8 cellular contexts compared by ENCODE assay signal in the genomic region with DNA sequence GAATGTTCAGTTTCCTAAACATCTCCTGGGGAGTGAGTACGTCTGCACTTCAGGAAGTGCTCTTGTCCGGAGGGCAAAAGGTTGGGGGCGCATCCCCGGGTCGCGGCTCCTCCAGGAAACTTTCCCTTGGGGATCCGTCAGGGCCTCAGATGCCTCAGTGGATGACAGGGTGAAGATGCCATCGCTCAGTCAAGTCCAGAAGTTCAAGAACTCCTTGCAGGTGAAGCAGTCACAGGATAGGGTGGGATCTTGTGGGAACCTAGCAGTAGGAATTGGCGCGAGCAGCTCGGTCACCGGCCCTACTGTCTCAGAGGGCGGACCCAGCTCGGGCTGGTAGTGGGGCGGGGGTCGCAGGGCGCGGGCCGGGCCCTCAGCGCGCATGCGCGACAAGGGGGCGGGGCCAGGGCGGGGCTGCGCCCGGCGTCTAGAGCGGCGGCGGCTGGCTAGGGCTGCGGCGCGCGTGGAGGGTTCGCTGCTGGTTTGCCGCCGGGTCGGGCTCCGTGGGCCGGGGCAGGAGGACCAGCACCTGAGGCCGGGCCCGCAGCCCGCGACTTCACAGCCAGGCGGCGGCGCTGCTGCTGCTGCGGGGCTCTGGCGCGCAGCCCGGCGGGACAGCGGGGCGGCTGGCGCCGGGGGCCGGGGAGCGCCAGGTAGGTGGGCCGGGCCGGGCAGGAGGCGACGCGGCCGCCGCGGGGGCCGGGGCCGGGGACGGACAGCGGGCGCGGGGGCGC. TPM values are rescaled to one million over a fixed set of nuclear protein-coding genes. Genes with fewer than 3 reads are reported as not detected.
A peak's percentile ranks its signal among the peaks of the same experiment; 100 is the strongest.
DNase-seq lines count a peak whose midpoint lies in the region; ATAC-seq and TF ChIP-seq lines count a peak whose summit lies in the region.

A gene (plus strand): TSS at position 423 of the 731 bp plus-strand sequence. CDS start 75,191 bp downstream, outside the sequence.

- peaks cover 2 to 8% of the 10 kb centered on the region in 2 donors for H3K4me1 ChIP-seq in ascending aorta

- H3K9me3 ChIP-seq in ascending aorta = no peaks in the 10 kb centered on the region

- peaks cover 40% of the 10 kb centered on the region for H3K4me1 Mint-ChIP-seq in T-helper 2 cell treated with Interferon-gamma antibody and Interleukin-4, amounts not matched to agents 5 μg/mL and 100 μg/mL, for 36 hours (ENCODE audit: low read depth)

- DNase-seq in NCI-H1092 (lab: John Stamatoyannopoulos, UW) = peak; percentile 64
- DNase-seq in T-helper 2 cell treated with Interferon-gamma antibody and Interleukin-4, amounts not matched to agents 5 μg/mL and 100 μg/mL, for 36 hours (ENCODE audit: low spot score) = peak; percentile 76
- DNase-seq in ascending aorta (ENCODE audit: low spot score in 2 of 2) = peak in 1 of 2 donors; percentile 76
- peak; percentile 73 for DNase-seq in hepatic stellate cell (ENCODE audit: low spot score)
- DNase-seq in retina = peak; percentile 85
- DNase-seq in GOT3 (lab: John Stamatoyannopoulos, UW) = no peak

- peak; percentile 90 for TF ChIP-seq POLR2A in GM15510 (IDR thresholded peaks at IDR 0.05; ENCODE audit: borderline replicate concordance, extremely low read depth, insufficient read length)

- H3K27ac Mint-ChIP-seq in T-helper 2 cell treated with Interferon-gamma antibody and Interleukin-4, amounts not matched to agents 5 μg/mL and 100 μg/mL, for 36 hours = peak within 1 kb of the TSS; percentile 85

- peak within 1 kb of the TSS; percentile 61 to 97 for H3K4me3 ChIP-seq in ascending aorta

- peaks cover 29% of the 10 kb centered on the region for H3K36me3 Mint-ChIP-seq in T-helper 2 cell treated with Interferon-gamma antibody and Interleukin-4, amounts not matched to agents 5 μg/mL and 100 μg/mL, for 36 hours (ENCODE audit: low read depth)

- H3K27ac ChIP-seq in ascending aorta = peak within 1 kb of the TSS; percentile 53 to 74

- H3K27me3 Mint-ChIP-seq in T-helper 2 cell treated with Interferon-gamma antibody and Interleukin-4, amounts not matched to agents 5 μg/mL and 100 μg/mL, for 36 hours (ENCODE audit: low read depth) = no peaks in the 10 kb centered on the region

- intact Hi-C loops in ascending aorta (cut with DNase I) = loop anchor here (2.0 to 5.0 kb wide), 2 partner anchors 58 to 164 kb away; a partner anchor contains a TSS

- peak within 1 kb of the TSS; percentile 92 for H3K4me3 Mint-ChIP-seq in T-helper 2 cell treated with Interferon-gamma antibody and Interleukin-4, amounts not matched to agents 5 μg/mL and 100 μg/mL, for 36 hours

- H3K9me3 Mint-ChIP-seq in T-helper 2 cell treated with Interferon-gamma antibody and Interleukin-4, amounts not matched to agents 5 μg/mL and 100 μg/mL, for 36 hours = peaks cover 16% of the 10 kb centered on the region

- no peaks in the 10 kb centered on the region for H3K27me3 ChIP-seq in ascending aorta

- ATAC-seq in HG02642 (IDR thresholded peaks at IDR 0.05; ENCODE audit: poor library complexity, unreplicated experiment) = peak; percentile 88

- no peaks in the 10 kb centered on the region for H3K36me3 ChIP-seq in ascending aorta

- TF ChIP-seq CTCF in ascending aorta (IDR thresholded peaks at IDR 0.05) = peak in 1 of 3 experiments; percentile 33

RNA-seq across cellular contexts. Expression of the gene that starts here (rescaled TPM):
- total RNA-seq in ascending aorta = 52.8 TPM
